In the genomic region with DNA sequence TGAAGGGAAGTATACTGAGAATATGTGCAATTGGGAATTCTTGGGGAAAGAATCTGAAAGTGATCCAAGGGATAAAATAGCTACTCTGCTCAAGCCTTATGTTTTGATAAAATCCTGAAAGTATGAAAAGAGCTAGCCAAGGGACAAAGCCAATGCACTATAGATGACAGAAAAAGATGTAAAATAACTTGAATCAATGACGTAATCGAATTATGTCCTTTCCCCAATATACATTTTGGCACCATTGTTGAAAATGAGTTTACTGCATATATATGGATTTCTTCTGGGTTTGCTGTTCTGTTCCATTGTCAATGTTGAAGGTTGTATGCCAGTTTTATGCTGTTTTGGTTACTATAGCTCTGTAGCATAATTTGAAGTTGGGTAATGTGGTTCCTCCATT, we compare ENCODE assay signal across 28 cellular contexts.
"Had no signal": no experiment of that assay in that cellular context is flagged by ENCODE, and none has a peak within 500 bp of the region (broad histone marks: within the 10 kb centered on the region; RNA-seq: fewer than 3 reads in every experiment).

No MANE protein-coding gene starts in this region.

- H3K9me3 Mint-ChIP-seq: central memory CD8-positive, alpha-beta T cell; effector memory CD8-positive, alpha-beta T cell had no signal

- H3K27ac ChIP-seq: ascending aorta, brain microvascular endothelial cell, esophagus muscularis mucosa, foreskin keratinocyte, gastrocnemius medialis had no signal

- H3K4me1 Mint-ChIP-seq: activated CD4-positive, alpha-beta memory T cell treated with anti-CD3 and anti-CD28 coated beads, Interleukin-2, amount 10 ng/mL, durations not matched to agents 7 days and 5 days; activated CD4-positive, alpha-beta T cell treated with anti-CD3 and anti-CD28 coated beads for 36 hours; activated CD4-positive, alpha-beta T cell treated with anti-CD3 and anti-CD28 coated beads, Interleukin-2, amount 10 ng/mL, durations not matched to agents 24 days and 14 days; activated naive CD4-positive, alpha-beta T cell treated with anti-CD3 and anti-CD28 coated beads, Interleukin-2, amount 10 ng/mL, durations not matched to agents 7 days and 5 days; activated naive CD8-positive, alpha-beta T cell treated with anti-CD3 and anti-CD28 coated beads, Interleukin-2, amount 10 ng/mL, durations not matched to agents 7 days and 5 days; central memory CD8-positive, alpha-beta T cell had no signal

- H3K27me3 Mint-ChIP-seq: activated CD4-positive, alpha-beta memory T cell treated with anti-CD3 and anti-CD28 coated beads, Interleukin-2, amount 10 ng/mL, durations not matched to agents 7 days and 5 days; activated CD4-positive, alpha-beta T cell treated with anti-CD3 and anti-CD28 coated beads for 36 hours; activated CD4-positive, alpha-beta T cell treated with anti-CD3 and anti-CD28 coated beads, Interleukin-2, amount 10 ng/mL, durations not matched to agents 24 days and 14 days; activated naive CD4-positive, alpha-beta T cell treated with anti-CD3 and anti-CD28 coated beads, Interleukin-2, amount 10 ng/mL, durations not matched to agents 7 days and 5 days; activated naive CD8-positive, alpha-beta T cell treated with anti-CD3 and anti-CD28 coated beads, Interleukin-2, amount 10 ng/mL, durations not matched to agents 7 days and 5 days; activated T-cell treated with anti-CD3 and anti-CD28 coated beads, Interleukin-2, amount 50 U/mL, for 24 hours; central memory CD8-positive, alpha-beta T cell; effector memory CD8-positive, alpha-beta T cell had no signal

- H3K4me3 ChIP-seq: esophagus muscularis mucosa had no signal

- H3K27me3 ChIP-seq: ascending aorta, brain microvascular endothelial cell, esophagus muscularis mucosa, foreskin keratinocyte, gastrocnemius medialis, heart right ventricle had no signal

- DNase-seq: activated CD4-positive, alpha-beta memory T cell treated with anti-CD3 and anti-CD28 coated beads, Interleukin-2, amount 10 ng/mL, durations not matched to agents 7 days and 5 days; activated CD4-positive, alpha-beta T cell treated with anti-CD3 and anti-CD28 coated beads for 36 hours; activated CD4-positive, alpha-beta T cell treated with anti-CD3 and anti-CD28 coated beads, Interleukin-2, amount 10 ng/mL, durations not matched to agents 24 days and 14 days; activated CD4-positive, CD25-positive, alpha-beta regulatory T cell; activated CD4-positive, CD25-positive, alpha-beta regulatory T cell treated with anti-CD3 and anti-CD28 coated beads, Interleukin-2, amount 50 U/mL, for 72 hours; activated CD8-positive, alpha-beta memory T cell treated with anti-CD3 and anti-CD28 coated beads, Interleukin-2, amount 50 U/mL, for 48 hours; activated gamma-delta T cell; activated naive CD4-positive, alpha-beta T cell; activated naive CD4-positive, alpha-beta T cell treated with anti-CD3 and anti-CD28 coated beads, Interleukin-2, amount 10 ng/mL, durations not matched to agents 7 days and 5 days; activated naive CD8-positive, alpha-beta T cell treated with anti-CD3 and anti-CD28 coated beads, Interleukin-2, amount 10 ng/mL, durations not matched to agents 7 days and 5 days; activated T-cell treated with anti-CD3 and anti-CD28 coated beads for 4 hours; activated T-cell treated with anti-CD3 and anti-CD28 coated beads, Interleukin-2, amount 50 U/mL, for 24 hours; activated T-cell treated with anti-CD3 and anti-CD28 coated beads, Interleukin-2, amount 50 U/mL, for 72 hours; cortex of kidney; dermis blood vessel endothelial cell; effector CD4-positive, alpha-beta T cell; effector memory CD8-positive, alpha-beta T cell; erythroblast; foreskin keratinocyte; T-helper 2 cell had no signal

- H3K4me1 ChIP-seq: ascending aorta, esophagus muscularis mucosa, foreskin keratinocyte, gastrocnemius medialis, heart right ventricle had no signal

- H3K36me3 Mint-ChIP-seq: activated naive CD4-positive, alpha-beta T cell treated with anti-CD3 and anti-CD28 coated beads, Interleukin-2, amount 10 ng/mL, durations not matched to agents 7 days and 5 days; activated naive CD4-positive, alpha-beta T cell treated with anti-CD3 and anti-CD28 coated beads, Interleukin-2, amount 50 U/mL, for 72 hours; activated naive CD8-positive, alpha-beta T cell treated with anti-CD3 and anti-CD28 coated beads, Interleukin-2, amount 10 ng/mL, durations not matched to agents 7 days and 5 days had no signal

- H3K36me3 ChIP-seq: ascending aorta, brain microvascular endothelial cell, esophagus muscularis mucosa, gastrocnemius medialis, heart right ventricle had no signal

- H3K4me3 Mint-ChIP-seq: activated CD4-positive, alpha-beta memory T cell treated with anti-CD3 and anti-CD28 coated beads, Interleukin-2, amount 10 ng/mL, durations not matched to agents 7 days and 5 days; activated CD4-positive, alpha-beta T cell treated with anti-CD3 and anti-CD28 coated beads for 36 hours; activated CD4-positive, alpha-beta T cell treated with anti-CD3 and anti-CD28 coated beads, Interleukin-2, amount 10 ng/mL, durations not matched to agents 24 days and 14 days; activated naive CD4-positive, alpha-beta T cell treated with anti-CD3 and anti-CD28 coated beads, Interleukin-2, amount 10 ng/mL, durations not matched to agents 7 days and 5 days; activated naive CD8-positive, alpha-beta T cell treated with anti-CD3 and anti-CD28 coated beads, Interleukin-2, amount 10 ng/mL, durations not matched to agents 7 days and 5 days; activated T-cell treated with anti-CD3 and anti-CD28 coated beads, Interleukin-2, amount 50 U/mL, for 24 hours; activated T-cell treated with anti-CD3 and anti-CD28 coated beads, Interleukin-2, amount 50 U/mL, for 72 hours; central memory CD8-positive, alpha-beta T cell; effector memory CD8-positive, alpha-beta T cell had no signal

- FAIRE-seq: bronchial epithelial cell had no signal

- H3K27ac Mint-ChIP-seq: activated CD4-positive, alpha-beta memory T cell treated with anti-CD3 and anti-CD28 coated beads, Interleukin-2, amount 10 ng/mL, durations not matched to agents 7 days and 5 days; activated CD4-positive, alpha-beta T cell treated with anti-CD3 and anti-CD28 coated beads for 36 hours; activated CD4-positive, alpha-beta T cell treated with anti-CD3 and anti-CD28 coated beads, Interleukin-2, amount 10 ng/mL, durations not matched to agents 24 days and 14 days; activated naive CD4-positive, alpha-beta T cell treated with anti-CD3 and anti-CD28 coated beads, Interleukin-2, amount 10 ng/mL, durations not matched to agents 7 days and 5 days; activated naive CD4-positive, alpha-beta T cell treated with anti-CD3 and anti-CD28 coated beads, Interleukin-2, amount 50 U/mL, for 72 hours; activated naive CD8-positive, alpha-beta T cell treated with anti-CD3 and anti-CD28 coated beads, Interleukin-2, amount 10 ng/mL, durations not matched to agents 7 days and 5 days; activated T-cell treated with anti-CD3 and anti-CD28 coated beads, Interleukin-2, amount 50 U/mL, for 24 hours; activated T-cell treated with anti-CD3 and anti-CD28 coated beads, Interleukin-2, amount 50 U/mL, for 72 hours; effector memory CD8-positive, alpha-beta T cell had no signal
